In genomic region chr15:93415576-93415975, GRCh38 we compare ENCODE assay signal across 38 cellular contexts.
"Had no signal": no experiment of that assay in that cellular context is flagged by ENCODE, and none has a peak within 500 bp of the region (broad histone marks: within the 10 kb centered on the region; RNA-seq: fewer than 3 reads in every experiment).

No MANE protein-coding gene starts in this region.

- H3K9me3 ChIP-seq: adrenal gland had no signal

- H3K4me1 ChIP-seq: adrenal gland had no signal

- H3K36me3 ChIP-seq: adrenal gland, cardiac muscle cell had no signal

- H3K36me3 Mint-ChIP-seq: activated CD4-positive, alpha-beta memory T cell treated with anti-CD3 and anti-CD28 coated beads for 36 hours; activated naive CD4-positive, alpha-beta T cell treated with anti-CD3 and anti-CD28 coated beads, Interleukin-2, amount 50 U/mL, for 72 hours; activated naive CD8-positive, alpha-beta T cell treated with anti-CD3 and anti-CD28 coated beads for 36 hours had no signal

- H3K27me3 ChIP-seq: adrenal gland had no signal

- H3K4me3 Mint-ChIP-seq: activated B cell treated with CpG ODN at 0.5 μM for 24 hours; activated CD4-positive, alpha-beta memory T cell treated with anti-CD3 and anti-CD28 coated beads for 36 hours; activated CD4-positive, alpha-beta T cell treated with anti-CD3 and anti-CD28 coated beads, Interleukin-2, amount 10 ng/mL, durations not matched to agents 24 days and 14 days; activated CD8-positive, alpha-beta T cell treated with anti-CD3 and anti-CD28 coated beads for 36 hours; activated naive CD4-positive, alpha-beta T cell treated with anti-CD3 and anti-CD28 coated beads for 36 hours; activated naive CD8-positive, alpha-beta T cell treated with anti-CD3 and anti-CD28 coated beads for 36 hours; activated T-cell treated with anti-CD3 and anti-CD28 coated beads, Interleukin-2, amount 50 U/mL, for 4 hours; activated T-cell treated with anti-CD3 and anti-CD28 coated beads, Interleukin-2, amount 50 U/mL, for 72 hours; activated T-helper 1 cell treated with anti-CD3 and anti-CD28 coated beads, Interleukin-12 subunit alpha, Interleukin-12 subunit beta, Interleukin-2, Interleukin-4 antibody, amounts not matched to agents 30 ng/mL and 10 ng/mL and 1 ng/mL, durations not matched to agents 14 hours and 24 hours and 36 hours; activated T-helper 17 cell treated with anti-CD3 and anti-CD28 coated beads, Interleukin-2, amount 50 U/mL, for 72 hours; brain; central memory CD8-positive, alpha-beta T cell; T-helper 1 cell treated with Interleukin-12 subunit alpha and Interleukin-12 subunit beta and Interleukin-4 antibody, amounts not matched to agents 30 μg/mL and 1 μg/mL, for 36 hours; T-helper 2 cell treated with Interferon-gamma antibody and Interleukin-4, amounts not matched to agents 5 μg/mL and 100 μg/mL, for 36 hours had no signal

- H3K4me1 Mint-ChIP-seq: activated B cell treated with CpG ODN at 0.5 μM for 24 hours; activated CD4-positive, alpha-beta T cell treated with anti-CD3 and anti-CD28 coated beads, Interleukin-2, amount 10 ng/mL, durations not matched to agents 24 days and 14 days; activated naive CD8-positive, alpha-beta T cell treated with anti-CD3 and anti-CD28 coated beads for 36 hours; activated T-helper 17 cell treated with anti-CD3 and anti-CD28 coated beads, Interleukin-2, amount 50 U/mL, for 72 hours; central memory CD8-positive, alpha-beta T cell had no signal

- H3K27ac ChIP-seq: adrenal gland, cardiac muscle cell, VCaP had no signal

- H3K27ac Mint-ChIP-seq: activated B cell treated with CpG ODN at 0.5 μM for 24 hours; activated CD4-positive, alpha-beta memory T cell treated with anti-CD3 and anti-CD28 coated beads for 36 hours; activated CD4-positive, alpha-beta T cell treated with anti-CD3 and anti-CD28 coated beads, Interleukin-2, amount 10 ng/mL, durations not matched to agents 24 days and 14 days; activated CD8-positive, alpha-beta T cell treated with anti-CD3 and anti-CD28 coated beads for 36 hours; activated naive CD4-positive, alpha-beta T cell treated with anti-CD3 and anti-CD28 coated beads for 36 hours; activated naive CD4-positive, alpha-beta T cell treated with anti-CD3 and anti-CD28 coated beads, Interleukin-2, amount 50 U/mL, for 72 hours; activated naive CD8-positive, alpha-beta T cell treated with anti-CD3 and anti-CD28 coated beads for 36 hours; activated T-cell treated with anti-CD3 and anti-CD28 coated beads, Interleukin-2, amount 50 U/mL, for 72 hours; activated T-helper 1 cell treated with anti-CD3 and anti-CD28 coated beads, Interleukin-12 subunit alpha, Interleukin-12 subunit beta, Interleukin-2, Interleukin-4 antibody, amounts not matched to agents 30 ng/mL and 10 ng/mL and 1 ng/mL, durations not matched to agents 14 hours and 24 hours and 36 hours; activated T-helper 17 cell treated with anti-CD3 and anti-CD28 coated beads, Interleukin-2, amount 50 U/mL, for 72 hours; T-helper 1 cell treated with Interleukin-12 subunit alpha and Interleukin-12 subunit beta and Interleukin-4 antibody, amounts not matched to agents 30 μg/mL and 1 μg/mL, for 36 hours; T-helper 2 cell treated with Interferon-gamma antibody and Interleukin-4, amounts not matched to agents 5 μg/mL and 100 μg/mL, for 36 hours had no signal

- H3K4me3 ChIP-seq: adrenal gland, cardiac muscle cell had no signal

- DNase-seq: activated B cell treated with CpG ODN at 0.5 μM for 24 hours; activated CD4-positive, alpha-beta memory T cell treated with anti-CD3 and anti-CD28 coated beads for 36 hours; activated CD4-positive, alpha-beta T cell treated with anti-CD3 and anti-CD28 coated beads for 4 hours; activated CD4-positive, alpha-beta T cell treated with anti-CD3 and anti-CD28 coated beads, Interleukin-2, amount 10 ng/mL, durations not matched to agents 24 days and 14 days; activated CD4-positive, alpha-beta T cell treated with anti-CD3 and anti-CD28 coated beads, Interleukin-2, amount 50 U/mL, for 1 hour; activated CD4-positive, alpha-beta T cell treated with anti-CD3 and anti-CD28 coated beads, Interleukin-2, amount 50 U/mL, for 4 hours; activated CD4-positive, CD25-positive, alpha-beta regulatory T cell treated with anti-CD3 and anti-CD28 coated beads, Interleukin-2, amount 50 U/mL, for 72 hours; activated CD8-positive, alpha-beta memory T cell treated with anti-CD3 and anti-CD28 coated beads, Interleukin-2, amount 50 U/mL, for 4 hours; activated CD8-positive, alpha-beta T cell treated with anti-CD3 and anti-CD28 coated beads for 36 hours; activated effector memory CD4-positive, alpha-beta T cell treated with anti-CD3 and anti-CD28 coated beads, Interleukin-2, amount 50 U/mL, for 16 hours; activated gamma-delta T cell treated with Interleukin-2 at 50 U/mL for 16 hours; activated naive CD4-positive, alpha-beta T cell; activated naive CD4-positive, alpha-beta T cell treated with anti-CD3 and anti-CD28 coated beads for 36 hours; activated naive CD4-positive, alpha-beta T cell treated with anti-CD3 and anti-CD28 coated beads, Interleukin-2, amount 50 U/mL, for 16 hours; activated naive CD8-positive, alpha-beta T cell treated with anti-CD3 and anti-CD28 coated beads for 36 hours; activated T-cell treated with anti-CD3 and anti-CD28 coated beads for 4 hours; activated T-cell treated with anti-CD3 and anti-CD28 coated beads, Interleukin-2, amount 50 U/mL, for 1 hour; activated T-cell treated with anti-CD3 and anti-CD28 coated beads, Interleukin-2, amount 50 U/mL, for 4 hours; activated T-cell treated with anti-CD3 and anti-CD28 coated beads, Interleukin-2, amount 50 U/mL, for 72 hours; adrenal gland; amniotic stem cell; aorta; caudate nucleus; cerebellar nuclear complex; T-helper 1 cell; T-helper 2 cell; T-helper 9 cell had no signal

- FAIRE-seq: bronchial epithelial cell, TTC549 had no signal

- H3K9me3 Mint-ChIP-seq: activated CD4-positive, alpha-beta memory T cell treated with anti-CD3 and anti-CD28 coated beads for 36 hours; activated CD4-positive, alpha-beta T cell treated with anti-CD3 and anti-CD28 coated beads, Interleukin-2, amount 10 ng/mL, durations not matched to agents 24 days and 14 days; activated CD8-positive, alpha-beta T cell treated with anti-CD3 and anti-CD28 coated beads for 36 hours; activated naive CD4-positive, alpha-beta T cell treated with anti-CD3 and anti-CD28 coated beads for 36 hours; activated naive CD4-positive, alpha-beta T cell treated with anti-CD3 and anti-CD28 coated beads, Interleukin-2, amount 50 U/mL, for 72 hours; activated naive CD8-positive, alpha-beta T cell treated with anti-CD3 and anti-CD28 coated beads for 36 hours; activated T-cell treated with anti-CD3 and anti-CD28 coated beads, Interleukin-2, amount 50 U/mL, for 4 hours; activated T-helper 1 cell treated with anti-CD3 and anti-CD28 coated beads, Interleukin-12 subunit alpha, Interleukin-12 subunit beta, Interleukin-2, Interleukin-4 antibody, amounts not matched to agents 30 ng/mL and 10 ng/mL and 1 ng/mL, durations not matched to agents 14 hours and 24 hours and 36 hours; activated T-helper 17 cell treated with anti-CD3 and anti-CD28 coated beads, Interleukin-2, amount 50 U/mL, for 72 hours; central memory CD8-positive, alpha-beta T cell; T-helper 2 cell treated with Interferon-gamma antibody and Interleukin-4, amounts not matched to agents 5 μg/mL and 100 μg/mL, for 36 hours had no signal

- H3K27me3 Mint-ChIP-seq: activated CD4-positive, alpha-beta T cell treated with anti-CD3 and anti-CD28 coated beads, Interleukin-2, amount 10 ng/mL, durations not matched to agents 24 days and 14 days; activated CD8-positive, alpha-beta T cell treated with anti-CD3 and anti-CD28 coated beads for 36 hours; activated naive CD8-positive, alpha-beta T cell treated with anti-CD3 and anti-CD28 coated beads for 36 hours had no signal
